Comparison of ENCODE assay signal across 8 cellular contexts in the genomic region with DNA sequence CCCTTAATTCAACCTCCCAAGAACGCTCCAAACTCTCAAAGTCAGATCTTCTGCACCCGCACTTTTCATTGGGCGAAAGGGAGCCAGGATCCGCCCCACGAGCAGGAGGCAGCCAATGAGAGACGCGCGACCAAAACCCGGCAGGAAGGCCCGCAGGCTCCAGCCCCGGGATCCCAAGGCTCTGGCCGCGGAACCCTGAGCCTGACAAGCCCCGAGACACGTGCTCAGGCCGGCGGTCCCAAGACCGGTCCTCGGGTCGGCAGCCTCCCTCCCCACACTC. TPM values are rescaled to one million over a fixed set of nuclear protein-coding genes. Genes with fewer than 3 reads are reported as not detected.
A peak's percentile ranks its signal among the peaks of the same experiment; 100 is the strongest.
DNase-seq lines count a peak whose midpoint lies in the region; ATAC-seq and TF ChIP-seq lines count a peak whose summit lies in the region.

No MANE protein-coding gene starts in this region.

- ATAC-seq in GM18870 (IDR thresholded peaks at IDR 0.05; ENCODE audit: unreplicated experiment) (peak; percentile 76), HG03135 (IDR thresholded peaks at IDR 0.05; ENCODE audit: unreplicated experiment) (peak; percentile 80)
- peak; percentile 84 to 88 for ATAC-seq in activated CD4-positive, CD25-positive, alpha-beta regulatory T cell treated with anti-CD3 and anti-CD28 coated beads, Interleukin-2, amount 50 U/mL, for 24 hours
- ATAC-seq in central memory CD8-positive, alpha-beta T cell (replicated peaks; ENCODE audit: extremely low read depth, poor library complexity, severe bottlenecking): peak; percentile 83

- peak overlapping the region; percentile 89 for H3K27ac ChIP-seq in AG04450 (ENCODE audit: low read depth, low read length)

- peaks cover 26% of the 10 kb centered on the region for H3K4me1 Mint-ChIP-seq in central memory CD8-positive, alpha-beta T cell

- peak overlapping the region; percentile 86 for H3K4me3 Mint-ChIP-seq in central memory CD8-positive, alpha-beta T cell

- H3K36me3 ChIP-seq in kidney epithelial cell (ENCODE audit: control insufficient read depth, insufficient read depth, low read length): no peaks in the 10 kb centered on the region

- POLR2A ChIA-PET in AG04450 (lab: Yijun Ruan, JAX): interaction anchor here (0.6 to 1.6 kb wide), 5 partner anchors 9 to 1076 kb away, joined by 3 to 8 read pairs (median 4); no protein-coding TSS in a partner anchor

- CTCF ChIA-PET in AG04450 (lab: Charles Lee): interaction anchor here (4.8 kb wide), 1 partner anchor 11 kb away, joined by 24 read pairs; no protein-coding TSS in a partner anchor

- peak overlapping the region; percentile 91 for H3K27ac Mint-ChIP-seq in central memory CD8-positive, alpha-beta T cell (ENCODE audit: low read depth)

- H3K9me3 Mint-ChIP-seq in central memory CD8-positive, alpha-beta T cell: no peaks in the 10 kb centered on the region

- H3K27me3 ChIP-seq in AG04450 (ENCODE audit: control insufficient read depth, insufficient read depth, low read length) (no peaks in the 10 kb centered on the region), kidney epithelial cell (ENCODE audit: control insufficient read depth, insufficient read depth, low read length) (no peaks in the 10 kb centered on the region)

- peaks cover 25% of the 10 kb centered on the region for H3K36me3 Mint-ChIP-seq in central memory CD8-positive, alpha-beta T cell (ENCODE audit: insufficient read depth)

- TF ChIP-seq CTCF in AG04450 (IDR thresholded peaks at IDR 0.05; ENCODE audit: low read depth, low read length): no peak
- no peak for TF ChIP-seq CTCF in kidney epithelial cell (IDR thresholded peaks at IDR 0.05; ENCODE audit: insufficient read depth, low read length, poor library complexity, severe bottlenecking)

- H3K27me3 Mint-ChIP-seq in central memory CD8-positive, alpha-beta T cell: no peaks in the 10 kb centered on the region

- no peaks in the 10 kb centered on the region; the same call in 1 of the 2 replicates for H3K9me3 ChIP-seq in AG04450 (ENCODE audit: control insufficient read depth, insufficient read depth, low read length)

- DNase-seq in AG04450 (ENCODE audit: low read depth, low spot score): peak; percentile 66
- DNase-seq in NCI-H345 (lab: John Stamatoyannopoulos, UW): peak; percentile 78
- DNase-seq in central memory CD8-positive, alpha-beta T cell (ENCODE audit: low spot score in 2 of 2): peak; percentile 83 to 85
- DNase-seq in kidney epithelial cell (ENCODE audit: low read depth): no peak
- DNase-seq in stimulated activated CD4-positive, alpha-beta T cell treated with anti-CD3 and anti-CD28 coated beads, Interleukin-15, amount 100 ng/mL, for 24 hours: peak; percentile 93

- H3K4me3 ChIP-seq in AG04450 (ENCODE audit: low read depth, low read length) (peak overlapping the region; percentile 87), kidney epithelial cell (ENCODE audit: low read depth, low read length) (peak overlapping the region; percentile 88)

RNA-seq across cellular contexts. Expression of gene DDX54, which starts 0.4 kb away (rescaled TPM):
- polyA plus RNA-seq in AG04450 (2011; rRNA removed): 26.9 and 32.1 TPM in 2 replicates
- polyA minus RNA-seq in AG04450 (2011; rRNA and poly(A)+ RNA removed): 30.7 and 32.0 TPM in 2 replicates
- total RNA-seq in kidney epithelial cell: 73.9 and 77.6 TPM in 2 replicates

RNA-seq across cellular contexts. Expression of gene RITA1, which starts 0.7 kb away (rescaled TPM):
- polyA plus RNA-seq in AG04450 (2011; rRNA removed): 9.0 and 11.3 TPM in 2 replicates
- 7.7 and 8.2 TPM in 2 replicates for polyA minus RNA-seq in AG04450 (2011; rRNA and poly(A)+ RNA removed)
- total RNA-seq in kidney epithelial cell: 33.6 and 36.0 TPM in 2 replicates

RNA-seq across cellular contexts. Expression of gene CFAP73, which starts 35.3 kb away (rescaled TPM):
- not detected in 2 replicates for polyA plus RNA-seq in AG04450 (2011; rRNA removed)
- polyA minus RNA-seq in AG04450 (2011; rRNA and poly(A)+ RNA removed): not detected in 2 replicates
- total RNA-seq in kidney epithelial cell: not detected in 2 replicates

RNA-seq across cellular contexts. Expression of gene TPCN1, which starts 36.4 kb away (rescaled TPM):
- polyA plus RNA-seq in AG04450 (2011; rRNA removed): 10.9 and 11.9 TPM in 2 replicates
- polyA minus RNA-seq in AG04450 (2011; rRNA and poly(A)+ RNA removed): 11.9 and 14.6 TPM in 2 replicates
- total RNA-seq in kidney epithelial cell: 25.8 and 34.9 TPM in 2 replicates

RNA-seq across cellular contexts. Expression of gene RASAL1, which starts 49.3 kb away (rescaled TPM):
- not detected in 2 replicates for polyA plus RNA-seq in AG04450 (2011; rRNA removed)
- not detected in 2 replicates for polyA minus RNA-seq in AG04450 (2011; rRNA and poly(A)+ RNA removed)
- 1.1 and 1.8 TPM in 2 replicates for total RNA-seq in kidney epithelial cell
